Comparison of ENCODE assay signal across 1 cellular context in the genomic region with DNA sequence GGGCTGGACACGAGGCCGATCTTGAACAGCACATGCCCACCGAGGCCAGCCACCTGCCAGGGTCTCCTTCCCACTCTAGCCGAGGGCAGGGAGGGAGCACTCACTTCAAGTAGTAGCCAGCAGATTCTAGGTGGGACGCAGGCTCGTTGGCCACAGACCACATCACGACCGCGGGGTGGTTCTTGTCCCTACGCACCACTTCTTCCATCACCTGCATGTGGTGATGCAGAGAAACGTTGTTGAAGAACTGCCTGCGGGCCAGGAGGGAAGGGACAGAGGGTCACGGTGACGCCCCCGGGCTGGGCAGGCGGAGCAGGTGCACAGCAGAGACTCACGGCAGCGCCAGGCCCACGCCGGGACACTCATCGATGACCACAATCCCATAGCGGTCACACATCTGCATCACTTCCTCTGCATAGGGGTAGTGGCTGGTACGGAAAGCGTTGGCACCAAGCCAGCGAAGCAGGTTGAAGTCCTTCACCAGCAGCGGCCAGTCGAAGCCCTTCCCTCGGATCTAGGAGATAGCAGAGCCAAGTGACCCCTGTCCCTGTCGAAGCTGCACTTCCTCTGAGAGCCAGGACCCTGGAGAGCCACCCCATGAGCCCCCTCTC.
TF ChIP-seq lines count a peak whose summit lies in the region.

No MANE protein-coding gene starts in this region.

TF ChIP-seq in HepG2, 621 proteins besides CTCF, POLR2A, EP300 and RAD21 (continued from another document):
- TF ChIP-seq, protein P1, sequence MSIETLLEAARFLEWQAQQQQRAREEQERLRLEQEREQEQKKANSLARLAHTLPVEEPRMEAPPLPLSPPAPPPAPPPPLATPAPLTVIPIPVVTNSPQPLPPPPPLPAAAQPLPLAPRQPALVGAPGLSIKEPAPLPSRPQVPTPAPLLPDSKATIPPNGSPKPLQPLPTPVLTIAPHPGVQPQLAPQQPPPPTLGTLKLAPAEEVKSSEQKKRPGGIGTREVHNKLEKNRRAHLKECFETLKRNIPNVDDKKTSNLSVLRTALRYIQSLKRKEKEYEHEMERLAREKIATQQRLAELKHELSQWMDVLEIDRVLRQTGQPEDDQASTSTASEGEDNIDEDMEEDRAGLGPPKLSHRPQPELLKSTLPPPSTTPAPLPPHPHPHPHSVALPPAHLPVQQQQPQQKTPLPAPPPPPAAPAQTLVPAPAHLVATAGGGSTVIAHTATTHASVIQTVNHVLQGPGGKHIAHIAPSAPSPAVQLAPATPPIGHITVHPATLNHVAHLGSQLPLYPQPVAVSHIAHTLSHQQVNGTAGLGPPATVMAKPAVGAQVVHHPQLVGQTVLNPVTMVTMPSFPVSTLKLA (IDR thresholded peaks at IDR 0.05), result no peak
- no peak for TF ChIP-seq ZSCAN25 (CRISPR knock-in tag; IDR thresholded peaks at IDR 0.05)
- TF ChIP-seq, protein P2, sequence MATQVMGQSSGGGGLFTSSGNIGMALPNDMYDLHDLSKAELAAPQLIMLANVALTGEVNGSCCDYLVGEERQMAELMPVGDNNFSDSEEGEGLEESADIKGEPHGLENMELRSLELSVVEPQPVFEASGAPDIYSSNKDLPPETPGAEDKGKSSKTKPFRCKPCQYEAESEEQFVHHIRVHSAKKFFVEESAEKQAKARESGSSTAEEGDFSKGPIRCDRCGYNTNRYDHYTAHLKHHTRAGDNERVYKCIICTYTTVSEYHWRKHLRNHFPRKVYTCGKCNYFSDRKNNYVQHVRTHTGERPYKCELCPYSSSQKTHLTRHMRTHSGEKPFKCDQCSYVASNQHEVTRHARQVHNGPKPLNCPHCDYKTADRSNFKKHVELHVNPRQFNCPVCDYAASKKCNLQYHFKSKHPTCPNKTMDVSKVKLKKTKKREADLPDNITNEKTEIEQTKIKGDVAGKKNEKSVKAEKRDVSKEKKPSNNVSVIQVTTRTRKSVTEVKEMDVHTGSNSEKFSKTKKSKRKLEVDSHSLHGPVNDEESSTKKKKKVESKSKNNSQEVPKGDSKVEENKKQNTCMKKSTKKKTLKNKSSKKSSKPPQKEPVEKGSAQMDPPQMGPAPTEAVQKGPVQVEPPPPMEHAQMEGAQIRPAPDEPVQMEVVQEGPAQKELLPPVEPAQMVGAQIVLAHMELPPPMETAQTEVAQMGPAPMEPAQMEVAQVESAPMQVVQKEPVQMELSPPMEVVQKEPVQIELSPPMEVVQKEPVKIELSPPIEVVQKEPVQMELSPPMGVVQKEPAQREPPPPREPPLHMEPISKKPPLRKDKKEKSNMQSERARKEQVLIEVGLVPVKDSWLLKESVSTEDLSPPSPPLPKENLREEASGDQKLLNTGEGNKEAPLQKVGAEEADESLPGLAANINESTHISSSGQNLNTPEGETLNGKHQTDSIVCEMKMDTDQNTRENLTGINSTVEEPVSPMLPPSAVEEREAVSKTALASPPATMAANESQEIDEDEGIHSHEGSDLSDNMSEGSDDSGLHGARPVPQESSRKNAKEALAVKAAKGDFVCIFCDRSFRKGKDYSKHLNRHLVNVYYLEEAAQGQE (IDR thresholded peaks at IDR 0.05; ENCODE audit: borderline replicate concordance in 1 of 2, low read depth in 1 of 2, low read length in 2 of 2), result no peak
- no peak for TF ChIP-seq ZNF549 (CRISPR knock-in tag; IDR thresholded peaks at IDR 0.05)
- no peak for TF ChIP-seq ZNF589 (CRISPR knock-in tag; conservative IDR thresholded peaks at IDR 0.05)
